In the genomic region with DNA sequence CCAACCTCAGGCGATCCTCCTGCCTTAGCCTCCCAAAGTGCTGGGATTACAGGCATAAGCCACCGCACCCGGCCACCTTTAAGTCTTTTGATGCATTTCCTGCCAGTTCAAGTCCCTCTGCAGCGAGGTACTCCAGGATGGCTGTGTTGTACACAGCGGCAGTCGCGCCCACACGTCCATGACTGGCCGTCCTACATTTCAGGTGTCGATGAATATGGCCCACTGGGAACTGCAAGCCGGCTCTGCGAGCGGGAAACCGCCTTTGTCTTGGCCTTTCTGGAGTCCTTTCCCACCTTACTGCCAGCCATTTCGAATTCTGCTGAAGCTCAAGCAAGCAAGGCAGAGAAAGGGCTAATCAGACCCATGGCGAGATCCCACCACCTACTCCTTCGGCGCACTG, we compare ENCODE assay signal across 23 cellular contexts. TPM values are rescaled to one million over a fixed set of nuclear protein-coding genes. Genes with fewer than 3 reads are reported as not detected.
DNase-seq lines count a peak whose midpoint lies in the region; ATAC-seq, FAIRE-seq and TF ChIP-seq lines count a peak whose summit lies in the region.
"Had no signal": no experiment of that assay in that cellular context is flagged by ENCODE, and none has a peak within 500 bp of the region (broad histone marks: within the 10 kb centered on the region; RNA-seq: fewer than 3 reads in every experiment).

No MANE protein-coding gene starts in this region.

- no peak overlapping the region for H2AK5ac ChIP-seq in IMR-90 (ENCODE audit: low read depth, low read length)

- no peaks in the 10 kb centered on the region for H3K9me3 ChIP-seq in IMR-90 (ENCODE audit: control insufficient read depth, insufficient read depth, low read length)
- H3K9me3 ChIP-seq: A549; BLaER1 treated with 17β-estradiol and CSF1 and Interleukin-3, amounts not matched to agents 10 nM and 100 nM; Caco-2 had no signal

- no peak overlapping the region for H2BK20ac ChIP-seq in IMR-90 (ENCODE audit: low read depth, low read length)

- H2BK120ac ChIP-seq in IMR-90 (ENCODE audit: low read depth, low read length), result no peak overlapping the region

- no peak overlapping the region for H4K5ac ChIP-seq in IMR-90 (ENCODE audit: low read depth, low read length)

- POLR2A ChIA-PET in IMR-90 (lab: Charles Lee; ENCODE audit: unreplicated experiment), result no interaction called here

- no peak overlapping the region for H3K4ac ChIP-seq in IMR-90 (ENCODE audit: low read depth, low read length)

- H2BK5ac ChIP-seq in IMR-90 (ENCODE audit: low read depth, low read length, poor library complexity, severe bottlenecking), result no peak overlapping the region

- intact Hi-C loops in IMR-90 (cut with micrococcal nuclease), result no loop called here

- peak overlapping the region; percentile 62 for H2AK9ac ChIP-seq in IMR-90 (replicated peaks; ENCODE audit: low read depth, low read length, poor library complexity)

- H4K20me1 ChIP-seq in IMR-90 (ENCODE audit: insufficient read depth, low read length), result peaks cover 18% of the 10 kb centered on the region

- no peak overlapping the region for H3K14ac ChIP-seq in IMR-90 (replicated peaks; ENCODE audit: low read depth, low read length)

- no peak overlapping the region for H3K56ac ChIP-seq in IMR-90 (ENCODE audit: extremely low read depth, insufficient read depth, low read length)

- H3K36me3 ChIP-seq in IMR-90 (ENCODE audit: control insufficient read depth, insufficient read depth, low read length), result peaks cover 4% of the 10 kb centered on the region

- H3K23ac ChIP-seq in IMR-90 (ENCODE audit: low read depth, low read length), result no peak overlapping the region

- no peak for FAIRE-seq in HTR-8/SVneo (lab: Jason Lieb, UNC)
- FAIRE-seq: A549, D721Med, G401.6, GM12891, GM19239 had no signal

- H4K8ac ChIP-seq in IMR-90 (ENCODE audit: low read depth in 2 of 2, low read length in 2 of 2), result no peak overlapping the region

- H3K9me1 ChIP-seq in IMR-90 (ENCODE audit: insufficient read depth, low read length), result peaks cover 16% of the 10 kb centered on the region

- no TSS peak for BruUV-seq in IMR-90 (replicated peaks; lab: Mats Ljungman, UMichigan)

- H3K9ac ChIP-seq in IMR-90 (ENCODE audit: low read depth, low read length), result no peak overlapping the region
- H3K9ac ChIP-seq: BLaER1 treated with 17β-estradiol and CSF1 and Interleukin-3, amounts not matched to agents 10 nM and 100 nM had no signal

- no peak for ATAC-seq in IMR-90 (ENCODE audit: low read depth)
- no peak for ATAC-seq in activated CD4-positive, CD25-positive, alpha-beta regulatory T cell treated with anti-CD3 and anti-CD28 coated beads, Interleukin-2, amount 50 U/mL, for 24 hours
- ATAC-seq: A549; CD8-positive, alpha-beta T cell had no signal

- 94% methylated on average over 12 of the region's 18 CpGs; no CpG with 5 or more reads in 1 of the 2 experiments for WGBS in IMR-90 (ENCODE audit: extremely low coverage in 2 of 2, insufficient read length in 1 of 2), 2 experiments

- no peak for TF ChIP-seq POLR2A in IMR-90 (IDR thresholded peaks at IDR 0.05; ENCODE audit: low read depth, low read length)

- CTCF ChIA-PET in IMR-90 (lab: Yijun Ruan, JAX), result no interaction called here

- no peaks in the 10 kb centered on the region for H3K27me3 ChIP-seq in IMR-90 (ENCODE audit: control insufficient read depth, insufficient read depth, low read length)
- H3K27me3 ChIP-seq: BLaER1 treated with 17β-estradiol and CSF1 and Interleukin-3, amounts not matched to agents 10 nM and 100 nM had no signal

- H3K27ac ChIP-seq in IMR-90 (ENCODE audit: insufficient read depth, low read length) (no peak overlapping the region), coronary artery (no peak overlapping the region)
- H3K27ac ChIP-seq: 22Rv1; A549; BLaER1 treated with 17β-estradiol and CSF1 and Interleukin-3, amounts not matched to agents 10 nM and 100 nM; C4-2B had no signal

- H2BK15ac ChIP-seq in IMR-90 (ENCODE audit: low read depth, low read length), result no peak overlapping the region

- peaks cover 7% of the 10 kb centered on the region; the same call in 1 of the 2 replicates for H3K4me1 ChIP-seq in IMR-90 (ENCODE audit: control insufficient read depth, insufficient read depth, low read length)
- H3K4me1 ChIP-seq: A549, Caco-2 had no signal

- no peak overlapping the region for H3K4me2 ChIP-seq in IMR-90 (ENCODE audit: low read depth, low read length)
- H3K4me2 ChIP-seq: A549 had no signal

- no peak overlapping the region for H4K91ac ChIP-seq in IMR-90 (ENCODE audit: insufficient read depth, low read depth, low read length)

- peaks cover 27 to 66% of the 10 kb centered on the region in 2 experiments for H3K79me1 ChIP-seq in IMR-90 (ENCODE audit: low read depth in 1 of 2, low read length in 2 of 2)

- dilution Hi-C loops in IMR-90 (cut with HindIII; ENCODE audit: low sequenced_read_pairs, unreplicated experiment), result no loop called here

- H3K4me3 ChIP-seq in IMR-90 (ENCODE audit: insufficient read depth, low read depth, low read length) (no peak overlapping the region), coronary artery (no peak overlapping the region)
- H3K4me3 ChIP-seq: A549; BLaER1 treated with 17β-estradiol and CSF1 and Interleukin-3, amounts not matched to agents 10 nM and 100 nM had no signal

- TF ChIP-seq CTCF in IMR-90 (conservative IDR thresholded peaks at IDR 0.05; ENCODE audit: low read depth, low read length) (no peak), coronary artery (IDR thresholded peaks at IDR 0.05) (no peak)

- in situ Hi-C loops in IMR-90 (cut with MboI; ENCODE audit: low sequenced_read_pairs), result no loop called here

- H3K18ac ChIP-seq in IMR-90 (ENCODE audit: low read depth, low read length), result no peak overlapping the region

- TF ChIP-seq RAD21 in IMR-90 (IDR thresholded peaks at IDR 0.05; ENCODE audit: low read length), result no peak

- peak; percentile 29 for DNase-seq in activated CD8-positive, alpha-beta memory T cell treated with anti-CD3 and anti-CD28 coated beads, Interleukin-2, amount 50 U/mL, for 48 hours
- DNase-seq in activated CD8-positive, alpha-beta memory T cell treated with anti-CD3 and anti-CD28 coated beads, Interleukin-2, amount 50 U/mL, for 4 hours, result no peak
- DNase-seq in IMR-90, result no peak
- peak; percentile 50 for DNase-seq in coronary artery (ENCODE audit: low spot score)
- DNase-seq in islet precursor cell, result peak; percentile 38
- no peak for DNase-seq in HTR-8/SVneo (ENCODE audit: insufficient read length, low spot score)
- no peak for DNase-seq in NCI-H748 treated with DMSO at 0.1 percent for 48 hours (lab: John Stamatoyannopoulos, UW)
- DNase-seq: AML-193; Caco-2; Calu3; CD4-positive, alpha-beta T cell; CD8-positive, alpha-beta T cell; DMS79 treated with DMSO at 0.1 percent for 48 hours; GF-D8 had no signal

- no peak overlapping the region for H2AFZ ChIP-seq in IMR-90 (replicated peaks; ENCODE audit: low read length, poor library complexity)

TF ChIP-seq in IMR-90, 13 proteins besides CTCF, POLR2A, EP300 and RAD21:
- TF ChIP-seq RFX5 (IDR thresholded peaks at IDR 0.05; ENCODE audit: low read depth, low read length) (no peak), MXI1 (IDR thresholded peaks at IDR 0.05; ENCODE audit: borderline replicate concordance, low read depth, low read length) (no peak), MAZ (IDR thresholded peaks at IDR 0.05; ENCODE audit: borderline replicate concordance, low read depth, low read length) (no peak), BHLHE40 (IDR thresholded peaks at IDR 0.05; ENCODE audit: low read depth, low read length) (no peak), CHD1 (IDR thresholded peaks at IDR 0.05; ENCODE audit: low read depth, low read length) (no peak), NFE2L2 (IDR thresholded peaks at IDR 0.05; ENCODE audit: low read depth, low read length) (no peak), CEBPB (IDR thresholded peaks at IDR 0.05; ENCODE audit: low read depth, low read length) (no peak), RCOR1 (IDR thresholded peaks at IDR 0.05; ENCODE audit: insufficient replicate concordance, low read length) (no peak)
- TF ChIP-seq, protein P1, sequence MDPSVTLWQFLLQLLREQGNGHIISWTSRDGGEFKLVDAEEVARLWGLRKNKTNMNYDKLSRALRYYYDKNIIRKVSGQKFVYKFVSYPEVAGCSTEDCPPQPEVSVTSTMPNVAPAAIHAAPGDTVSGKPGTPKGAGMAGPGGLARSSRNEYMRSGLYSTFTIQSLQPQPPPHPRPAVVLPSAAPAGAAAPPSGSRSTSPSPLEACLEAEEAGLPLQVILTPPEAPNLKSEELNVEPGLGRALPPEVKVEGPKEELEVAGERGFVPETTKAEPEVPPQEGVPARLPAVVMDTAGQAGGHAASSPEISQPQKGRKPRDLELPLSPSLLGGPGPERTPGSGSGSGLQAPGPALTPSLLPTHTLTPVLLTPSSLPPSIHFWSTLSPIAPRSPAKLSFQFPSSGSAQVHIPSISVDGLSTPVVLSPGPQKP (IDR thresholded peaks at IDR 0.05; ENCODE audit: borderline replicate concordance, low read depth, low read length), result no peak

RNA-seq across cellular contexts. Expression of gene TRAPPC10, which starts 34.6 kb away (rescaled TPM):
- total RNA-seq in IMR-90 (2012; rRNA removed), result 18.1 and 18.3 TPM in 2 replicates
- 17.8 and 18.3 TPM in 2 replicates for polyA plus RNA-seq in IMR-90 (2012; rRNA removed)
- polyA plus RNA-seq in IMR-90 (2012; cell fraction: cytosol; rRNA removed), result 7.7 and 8.1 TPM in 2 replicates
- polyA plus RNA-seq in IMR-90 (2012; cell fraction: nucleus; rRNA removed; ENCODE audit: low replicate concordance), result 46.4 and 51.4 TPM in 2 replicates

Comparison
In these comparisons a context has a peak if more than half of its experiments do, and no peak if none do; other contexts are left out.
1. DNase-seq: peak in activated CD8-positive, alpha-beta memory T cell treated with anti-CD3 and anti-CD28 coated beads, Interleukin-2, amount 50 U/mL, for 48 hours (single experiment), coronary artery (single experiment) and islet precursor cell (single experiment); none in activated CD8-positive, alpha-beta memory T cell treated with anti-CD3 and anti-CD28 coated beads, Interleukin-2, amount 50 U/mL, for 4 hours (single experiment), IMR-90 (single experiment), HTR-8/SVneo (single experiment) and NCI-H748 treated with DMSO at 0.1 percent for 48 hours (single experiment).